8 cellular contexts compared by ENCODE assay signal in the genomic region with DNA sequence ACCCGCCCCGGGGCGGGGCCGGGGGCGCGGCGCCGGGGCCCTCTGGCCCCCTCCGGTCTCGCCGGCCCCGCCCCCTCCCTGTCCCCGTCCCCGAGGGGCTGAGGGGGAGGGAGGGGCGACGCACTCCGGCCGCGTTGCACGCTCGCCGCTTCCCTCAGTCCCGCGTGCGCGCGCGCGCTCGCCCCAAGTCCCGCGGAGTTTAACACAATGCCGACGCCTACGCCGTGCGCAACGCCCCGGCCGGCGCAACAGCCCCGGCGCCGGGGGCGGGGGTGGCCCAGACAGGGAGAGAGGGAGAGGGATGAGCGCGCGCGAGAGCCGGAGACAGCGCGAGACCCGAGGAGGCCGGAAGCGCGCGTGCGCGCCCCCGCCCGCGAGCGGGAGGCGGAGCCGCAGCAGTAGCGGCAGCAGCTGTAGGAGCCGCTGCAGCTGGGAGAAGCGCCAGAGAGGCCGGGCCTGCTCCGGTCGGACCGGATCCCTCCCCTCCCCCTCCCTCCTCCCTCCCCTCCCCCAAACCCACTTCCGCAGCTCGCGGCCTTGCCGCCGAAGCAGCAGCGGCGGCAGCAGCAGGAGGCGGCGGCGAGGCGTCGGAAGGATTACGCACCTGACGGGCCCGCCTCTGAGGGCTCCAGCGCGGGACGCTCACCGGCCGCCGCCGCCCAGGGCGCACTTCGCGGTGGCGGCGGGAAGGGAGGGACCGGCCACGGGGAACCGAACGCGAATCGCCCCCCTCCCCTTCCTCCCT. TPM values are rescaled to one million over a fixed set of nuclear protein-coding genes. Genes with fewer than 3 reads are reported as not detected.
DNase-seq lines count a peak whose midpoint lies in the region; ATAC-seq and TF ChIP-seq lines count a peak whose summit lies in the region.

No MANE protein-coding gene starts in this region.

- H3K27ac ChIP-seq in BLaER1: peak overlapping the region; percentile 99
- H3K27ac ChIP-seq in left lung: peak overlapping the region; percentile 99 to 100

- DNase-seq in NCI-H526 treated with DMSO at 0.1 percent for 48 hours (lab: John Stamatoyannopoulos, UW) (peak; percentile 94), dedifferentiated amniotic fluid mesenchymal stem cell (ENCODE audit: extremely low spot score) (peak; percentile 98), left lung (peak; percentile 98 to 99)
- peak; percentile 96 for DNase-seq in activated CD4-positive, alpha-beta T cell treated with anti-CD3 and anti-CD28 coated beads, Interleukin-2, amount 50 U/mL, for 1 hour
- DNase-seq in stimulated activated CD4-positive, alpha-beta T cell treated with anti-CD3 and anti-CD28 coated beads, Interleukin-2, amount 100 ng/mL, for 4 hours (ENCODE audit: low read depth): peak; percentile 98

- H3K4me3 ChIP-seq in BLaER1 (peak overlapping the region; percentile 96), left lung (peak overlapping the region; percentile 98 to 99)

- intact Hi-C loops in left lung (cut with DNase I): no loop called here

- H4K20me1 ChIP-seq in BLaER1: peaks cover 74% of the 10 kb centered on the region

- no peak overlapping the region for H3K4me2 ChIP-seq in BLaER1

- H3K36me3 ChIP-seq in BLaER1: peaks cover 12% of the 10 kb centered on the region
- no peaks in the 10 kb centered on the region for H3K36me3 ChIP-seq in left lung

- TF ChIP-seq CTCF in left lung (IDR thresholded peaks at IDR 0.05): peak in 1 of 2 donors; percentile 19

- H3K9ac ChIP-seq in BLaER1: peak overlapping the region; percentile 99

- H3K4me1 ChIP-seq in BLaER1: peaks cover 43% of the 10 kb centered on the region
- peaks cover 21 to 56% of the 10 kb centered on the region in 2 donors for H3K4me1 ChIP-seq in left lung

- ATAC-seq in GM19351 (IDR thresholded peaks at IDR 0.05; ENCODE audit: unreplicated experiment): peak; percentile 71
- peak; percentile 70 for ATAC-seq in HG03520 (IDR thresholded peaks at IDR 0.05; ENCODE audit: unreplicated experiment)
- peak; percentile 86 for ATAC-seq in left lung

- H3K27me3 ChIP-seq in BLaER1: no peaks in the 10 kb centered on the region
- no peaks in the 10 kb centered on the region for H3K27me3 ChIP-seq in left lung

- H3K9me3 ChIP-seq in BLaER1 (no peaks in the 10 kb centered on the region), left lung (no peaks in the 10 kb centered on the region)

RNA-seq across cellular contexts. Expression of gene ZBTB2, which starts 0.9 kb away (rescaled TPM):
- 10 to 100 TPM; 10.7 to 13.7 TPM for total RNA-seq in left lung

Comparison
In these comparisons a context has a peak if more than half of its experiments do, and no peak if none do; other contexts are left out.
1. Peak in every context shown above with its lines: DNase-seq, ATAC-seq, H3K4me3 ChIP-seq and H3K27ac ChIP-seq.